1 cellular context compared by ENCODE assay signal in the genomic region with DNA sequence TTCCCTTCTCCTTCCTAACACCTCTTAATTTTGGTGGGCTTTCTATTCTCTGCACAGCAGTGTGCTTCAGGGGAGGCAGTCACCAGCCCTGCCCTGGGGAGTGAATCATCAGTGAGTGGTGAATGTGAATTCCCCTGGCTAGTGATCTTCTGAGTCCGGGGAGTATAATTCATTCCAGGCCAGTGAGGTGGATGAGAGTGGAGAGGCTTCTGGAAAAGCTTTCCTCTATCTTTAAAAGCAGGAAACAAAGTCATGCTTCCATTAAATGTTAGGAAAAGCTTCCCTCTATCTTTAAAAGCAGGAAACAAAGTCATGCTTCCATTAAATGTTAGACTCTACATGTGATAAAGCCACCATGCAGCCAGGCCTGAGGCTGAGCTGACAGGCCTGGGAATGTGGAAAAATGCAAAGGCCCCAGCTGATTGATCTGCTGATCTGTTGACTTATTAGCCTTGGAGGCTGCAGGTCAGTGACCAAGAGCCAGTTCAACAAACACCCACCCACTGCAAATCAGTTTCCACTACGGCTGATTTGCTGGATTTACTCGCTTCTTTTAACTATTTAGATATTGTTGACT.
TF ChIP-seq lines count a peak whose summit lies in the region.

No MANE protein-coding gene starts in this region.

TF ChIP-seq in HepG2, 621 proteins besides CTCF, POLR2A, EP300 and RAD21 (continued from another document and continues in another):
- peak; percentile 92 for TF ChIP-seq TEAD3 (CRISPR knock-in tag; optimal IDR thresholded peaks at IDR 0.05; ENCODE audit: borderline replicate concordance)
- TF ChIP-seq ZFP41 (CRISPR knock-in tag; IDR thresholded peaks at IDR 0.05; ENCODE audit: borderline replicate concordance), result no peak
- TF ChIP-seq HOXA5 (CRISPR knock-in tag; IDR thresholded peaks at IDR 0.05), result peak; percentile 69; the same call in 1 of the 2 replicates
- TF ChIP-seq, protein P1, sequence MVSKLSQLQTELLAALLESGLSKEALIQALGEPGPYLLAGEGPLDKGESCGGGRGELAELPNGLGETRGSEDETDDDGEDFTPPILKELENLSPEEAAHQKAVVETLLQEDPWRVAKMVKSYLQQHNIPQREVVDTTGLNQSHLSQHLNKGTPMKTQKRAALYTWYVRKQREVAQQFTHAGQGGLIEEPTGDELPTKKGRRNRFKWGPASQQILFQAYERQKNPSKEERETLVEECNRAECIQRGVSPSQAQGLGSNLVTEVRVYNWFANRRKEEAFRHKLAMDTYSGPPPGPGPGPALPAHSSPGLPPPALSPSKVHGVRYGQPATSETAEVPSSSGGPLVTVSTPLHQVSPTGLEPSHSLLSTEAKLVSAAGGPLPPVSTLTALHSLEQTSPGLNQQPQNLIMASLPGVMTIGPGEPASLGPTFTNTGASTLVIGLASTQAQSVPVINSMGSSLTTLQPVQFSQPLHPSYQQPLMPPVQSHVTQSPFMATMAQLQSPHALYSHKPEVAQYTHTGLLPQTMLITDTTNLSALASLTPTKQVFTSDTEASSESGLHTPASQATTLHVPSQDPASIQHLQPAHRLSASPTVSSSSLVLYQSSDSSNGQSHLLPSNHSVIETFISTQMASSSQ (IDR thresholded peaks at IDR 0.05; ENCODE audit: low read depth), result no peak
- TF ChIP-seq, protein P1 (CRISPR knock-in tag; IDR thresholded peaks at IDR 0.05; ENCODE audit: borderline replicate concordance), result no peak
- TF ChIP-seq TFAP4 (IDR thresholded peaks at IDR 0.05; ENCODE audit: borderline replicate concordance, low read depth), result peak; percentile 98
- TF ChIP-seq KAT8 (CRISPR knock-in tag; IDR thresholded peaks at IDR 0.05), result peak; percentile 60
- no peak for TF ChIP-seq CEBPB (IDR thresholded peaks at IDR 0.05; ENCODE audit: borderline replicate concordance, low read depth, low read length)
- TF ChIP-seq, protein P2, sequence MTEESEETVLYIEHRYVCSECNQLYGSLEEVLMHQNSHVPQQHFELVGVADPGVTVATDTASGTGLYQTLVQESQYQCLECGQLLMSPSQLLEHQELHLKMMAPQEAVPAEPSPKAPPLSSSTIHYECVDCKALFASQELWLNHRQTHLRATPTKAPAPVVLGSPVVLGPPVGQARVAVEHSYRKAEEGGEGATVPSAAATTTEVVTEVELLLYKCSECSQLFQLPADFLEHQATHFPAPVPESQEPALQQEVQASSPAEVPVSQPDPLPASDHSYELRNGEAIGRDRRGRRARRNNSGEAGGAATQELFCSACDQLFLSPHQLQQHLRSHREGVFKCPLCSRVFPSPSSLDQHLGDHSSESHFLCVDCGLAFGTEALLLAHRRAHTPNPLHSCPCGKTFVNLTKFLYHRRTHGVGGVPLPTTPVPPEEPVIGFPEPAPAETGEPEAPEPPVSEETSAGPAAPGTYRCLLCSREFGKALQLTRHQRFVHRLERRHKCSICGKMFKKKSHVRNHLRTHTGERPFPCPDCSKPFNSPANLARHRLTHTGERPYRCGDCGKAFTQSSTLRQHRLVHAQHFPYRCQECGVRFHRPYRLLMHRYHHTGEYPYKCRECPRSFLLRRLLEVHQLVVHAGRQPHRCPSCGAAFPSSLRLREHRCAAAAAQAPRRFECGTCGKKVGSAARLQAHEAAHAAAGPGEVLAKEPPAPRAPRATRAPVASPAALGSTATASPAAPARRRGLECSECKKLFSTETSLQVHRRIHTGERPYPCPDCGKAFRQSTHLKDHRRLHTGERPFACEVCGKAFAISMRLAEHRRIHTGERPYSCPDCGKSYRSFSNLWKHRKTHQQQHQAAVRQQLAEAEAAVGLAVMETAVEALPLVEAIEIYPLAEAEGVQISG (CRISPR knock-in tag; IDR thresholded peaks at IDR 0.05), result 0 out of 2 replicates have a peak, but pooled peaks have one; percentile 20
- TF ChIP-seq MIXL1 (CRISPR knock-in tag; IDR thresholded peaks at IDR 0.05), result peak; percentile 89; the same call in 1 of the 2 replicates
- TF ChIP-seq GMEB1 (CRISPR knock-in tag; IDR thresholded peaks at IDR 0.05; ENCODE audit: borderline replicate concordance), result no peak
- peak; percentile 31; the same call in 1 of the 2 replicates for TF ChIP-seq KMT2A (CRISPR knock-in tag; IDR thresholded peaks at IDR 0.05)
- no peak for TF ChIP-seq IKZF1 (IDR thresholded peaks at IDR 0.05)
- no peak for TF ChIP-seq GATAD1 (CRISPR knock-in tag; IDR thresholded peaks at IDR 0.05)
- TF ChIP-seq, protein P3, sequence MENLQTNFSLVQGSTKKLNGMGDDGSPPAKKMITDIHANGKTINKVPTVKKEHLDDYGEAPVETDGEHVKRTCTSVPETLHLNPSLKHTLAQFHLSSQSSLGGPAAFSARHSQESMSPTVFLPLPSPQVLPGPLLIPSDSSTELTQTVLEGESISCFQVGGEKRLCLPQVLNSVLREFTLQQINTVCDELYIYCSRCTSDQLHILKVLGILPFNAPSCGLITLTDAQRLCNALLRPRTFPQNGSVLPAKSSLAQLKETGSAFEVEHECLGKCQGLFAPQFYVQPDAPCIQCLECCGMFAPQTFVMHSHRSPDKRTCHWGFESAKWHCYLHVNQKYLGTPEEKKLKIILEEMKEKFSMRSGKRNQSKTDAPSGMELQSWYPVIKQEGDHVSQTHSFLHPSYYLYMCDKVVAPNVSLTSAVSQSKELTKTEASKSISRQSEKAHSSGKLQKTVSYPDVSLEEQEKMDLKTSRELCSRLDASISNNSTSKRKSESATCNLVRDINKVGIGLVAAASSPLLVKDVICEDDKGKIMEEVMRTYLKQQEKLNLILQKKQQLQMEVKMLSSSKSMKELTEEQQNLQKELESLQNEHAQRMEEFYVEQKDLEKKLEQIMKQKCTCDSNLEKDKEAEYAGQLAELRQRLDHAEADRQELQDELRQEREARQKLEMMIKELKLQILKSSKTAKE (CRISPR knock-in tag; IDR thresholded peaks at IDR 0.05; ENCODE audit: borderline replicate concordance), result no peak
- no peak for TF ChIP-seq NFRKB (IDR thresholded peaks at IDR 0.05)
- TF ChIP-seq, protein P4, sequence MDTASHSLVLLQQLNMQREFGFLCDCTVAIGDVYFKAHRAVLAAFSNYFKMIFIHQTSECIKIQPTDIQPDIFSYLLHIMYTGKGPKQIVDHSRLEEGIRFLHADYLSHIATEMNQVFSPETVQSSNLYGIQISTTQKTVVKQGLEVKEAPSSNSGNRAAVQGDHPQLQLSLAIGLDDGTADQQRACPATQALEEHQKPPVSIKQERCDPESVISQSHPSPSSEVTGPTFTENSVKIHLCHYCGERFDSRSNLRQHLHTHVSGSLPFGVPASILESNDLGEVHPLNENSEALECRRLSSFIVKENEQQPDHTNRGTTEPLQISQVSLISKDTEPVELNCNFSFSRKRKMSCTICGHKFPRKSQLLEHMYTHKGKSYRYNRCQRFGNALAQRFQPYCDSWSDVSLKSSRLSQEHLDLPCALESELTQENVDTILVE (CRISPR knock-in tag; IDR thresholded peaks at IDR 0.05), result 0 out of 2 replicates have a peak, but pooled peaks have one; percentile 22
- TF ChIP-seq SMAD3 (CRISPR knock-in tag; IDR thresholded peaks at IDR 0.05), result peak; percentile 74; the same call in 1 of the 2 replicates
- peak; percentile 86 for TF ChIP-seq MEIS2 (CRISPR knock-in tag; IDR thresholded peaks at IDR 0.05)
- TF ChIP-seq TCF7L2 (IDR thresholded peaks at IDR 0.05; ENCODE audit: low read depth, low read length), result no peak
- TF ChIP-seq ERF (CRISPR knock-in tag; IDR thresholded peaks at IDR 0.05), result peak; percentile 64
- TF ChIP-seq, protein P5, sequence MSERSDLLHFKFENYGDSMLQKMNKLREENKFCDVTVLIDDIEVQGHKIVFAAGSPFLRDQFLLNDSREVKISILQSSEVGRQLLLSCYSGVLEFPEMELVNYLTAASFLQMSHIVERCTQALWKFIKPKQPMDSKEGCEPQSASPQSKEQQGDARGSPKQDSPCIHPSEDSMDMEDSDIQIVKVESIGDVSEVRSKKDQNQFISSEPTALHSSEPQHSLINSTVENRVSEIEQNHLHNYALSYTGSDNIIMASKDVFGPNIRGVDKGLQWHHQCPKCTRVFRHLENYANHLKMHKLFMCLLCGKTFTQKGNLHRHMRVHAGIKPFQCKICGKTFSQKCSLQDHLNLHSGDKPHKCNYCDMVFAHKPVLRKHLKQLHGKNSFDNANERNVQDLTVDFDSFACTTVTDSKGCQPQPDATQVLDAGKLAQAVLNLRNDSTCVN (CRISPR knock-in tag; IDR thresholded peaks at IDR 0.05; ENCODE audit: borderline replicate concordance), result no peak; the same call in 1 of the 2 replicates
- TF ChIP-seq FOXA1 (IDR thresholded peaks at IDR 0.05), result no peak
- peak; percentile 71 for TF ChIP-seq FOXA1 (CRISPR knock-in tag; IDR thresholded peaks at IDR 0.05)
- no peak for TF ChIP-seq BRD4 (CRISPR knock-in tag; IDR thresholded peaks at IDR 0.05)
- TF ChIP-seq ZNF484 (CRISPR knock-in tag; IDR thresholded peaks at IDR 0.05; ENCODE audit: borderline replicate concordance, low read depth), result no peak
- peak; percentile 76; the same call in 1 of the 2 replicates for TF ChIP-seq ZSCAN20 (CRISPR knock-in tag; IDR thresholded peaks at IDR 0.05; ENCODE audit: borderline replicate concordance)
- TF ChIP-seq NCOA5 (CRISPR knock-in tag; IDR thresholded peaks at IDR 0.05), result no peak
- TF ChIP-seq ZNF629 (CRISPR knock-in tag; conservative IDR thresholded peaks at IDR 0.05), result 0 out of 2 replicates have a peak, but pooled peaks have one; percentile 6
- TF ChIP-seq ZNF788 (CRISPR knock-in tag; IDR thresholded peaks at IDR 0.05; ENCODE audit: borderline replicate concordance), result no peak
- peak; percentile 78 for TF ChIP-seq RXRB (CRISPR knock-in tag; IDR thresholded peaks at IDR 0.05; ENCODE audit: borderline replicate concordance)
- TF ChIP-seq FOSL2 (CRISPR knock-in tag; IDR thresholded peaks at IDR 0.05), result peak; percentile 85
- 0 out of 2 replicates have a peak, but pooled peaks have one; percentile 32 for TF ChIP-seq KMT2B (CRISPR knock-in tag; IDR thresholded peaks at IDR 0.05)
- TF ChIP-seq SIN3A (IDR thresholded peaks at IDR 0.05; ENCODE audit: borderline replicate concordance, low read depth, low read length), result peak; percentile 48; the same call in 1 of the 2 replicates
- peak; percentile 87 for TF ChIP-seq GATAD2A (CRISPR knock-in tag; IDR thresholded peaks at IDR 0.05)
- TF ChIP-seq MED8 (CRISPR knock-in tag; IDR thresholded peaks at IDR 0.05; ENCODE audit: insufficient replicate concordance), result no peak
- peak; percentile 54; the same call in 1 of the 2 replicates for TF ChIP-seq POGZ (CRISPR knock-in tag; IDR thresholded peaks at IDR 0.05)
- TF ChIP-seq MAFK (conservative IDR thresholded peaks at IDR 0.05 in 1 of 2, IDR thresholded peaks at IDR 0.05 in 1 of 2; ENCODE audit: low read length in 2 of 2), result peak in 1 of 2 experiments; percentile 30; a peak in 1 of 4 replicates
- peak; percentile 72; the same call in 1 of the 2 replicates for TF ChIP-seq ZMYM3 (CRISPR knock-in tag; IDR thresholded peaks at IDR 0.05)
- TF ChIP-seq ARID4A (CRISPR knock-in tag; IDR thresholded peaks at IDR 0.05; ENCODE audit: borderline replicate concordance), result peak; percentile 44; the same call in 1 of the 2 replicates
